ENCODE assay signal across 1 cellular context in genomic region chr20:46028110-46028509, GRCh38.
TF ChIP-seq lines count a peak whose summit lies in the region.

No MANE protein-coding gene starts in this region.

TF ChIP-seq in SK-N-SH, 30 proteins besides CTCF, POLR2A, EP300 and RAD21 (continued from another document):
- 0 out of 2 replicates have a peak, but pooled peaks have one; percentile 29 for TF ChIP-seq REST (IDR thresholded peaks at IDR 0.05; ENCODE audit: low read depth, low read length)
- no peak for TF ChIP-seq NFIC (IDR thresholded peaks at IDR 0.05; ENCODE audit: borderline replicate concordance)
